8 cellular contexts compared by ENCODE assay signal in genomic region chr1:154957258-154957657, GRCh38. TPM values are rescaled to one million over a fixed set of nuclear protein-coding genes. Genes with fewer than 3 reads are reported as not detected.
A peak's percentile ranks its signal among the peaks of the same experiment; 100 is the strongest.
DNase-seq lines count a peak whose midpoint lies in the region; ATAC-seq and TF ChIP-seq lines count a peak whose summit lies in the region.

No MANE protein-coding gene starts in this region.

- peak overlapping the region; percentile 95 for H3K27ac Mint-ChIP-seq in activated CD4-positive, alpha-beta T cell treated with anti-CD3 and anti-CD28 coated beads for 36 hours
- peak overlapping the region; percentile 30 for H3K27ac Mint-ChIP-seq in activated T-helper 1 cell treated with anti-CD3 and anti-CD28 coated beads, Interleukin-12 subunit alpha, Interleukin-12 subunit beta, Interleukin-2, Interleukin-4 antibody, amounts not matched to agents 30 ng/mL and 10 ng/mL and 1 ng/mL, durations not matched to agents 14 hours and 24 hours and 36 hours
- peak overlapping the region; percentile 34 to 98 (median 72) for H3K27ac Mint-ChIP-seq in immature natural killer cell

- POLR2A ChIA-PET in activated CD4-positive, alpha-beta T cell treated with anti-CD3 and anti-CD28 coated beads for 36 hours (lab: Charles Lee), result interaction anchor here (0.6 kb wide), 1 partner anchor 45 kb away, joined by 3 read pairs; the partner anchor contains the start of gene ZBTB7B

- WGBS in spleen, 5 donors, result 71 to 86% (median 75%) methylated on average over 7 of the region's 7 CpGs

- peaks cover 71% of the 10 kb centered on the region for H3K4me1 Mint-ChIP-seq in activated CD4-positive, alpha-beta T cell treated with anti-CD3 and anti-CD28 coated beads for 36 hours
- peaks cover 62% of the 10 kb centered on the region for H3K4me1 Mint-ChIP-seq in activated T-helper 1 cell treated with anti-CD3 and anti-CD28 coated beads, Interleukin-12 subunit alpha, Interleukin-12 subunit beta, Interleukin-2, Interleukin-4 antibody, amounts not matched to agents 30 ng/mL and 10 ng/mL and 1 ng/mL, durations not matched to agents 14 hours and 24 hours and 36 hours (ENCODE audit: low read depth)
- H3K4me1 Mint-ChIP-seq in immature natural killer cell, result peaks cover 65% of the 10 kb centered on the region in 2 donors

- peaks cover 10% of the 10 kb centered on the region for H3K36me3 Mint-ChIP-seq in activated CD4-positive, alpha-beta T cell treated with anti-CD3 and anti-CD28 coated beads for 36 hours (ENCODE audit: low read depth)
- peaks cover 20% of the 10 kb centered on the region for H3K36me3 Mint-ChIP-seq in activated T-helper 1 cell treated with anti-CD3 and anti-CD28 coated beads, Interleukin-12 subunit alpha, Interleukin-12 subunit beta, Interleukin-2, Interleukin-4 antibody, amounts not matched to agents 30 ng/mL and 10 ng/mL and 1 ng/mL, durations not matched to agents 14 hours and 24 hours and 36 hours (ENCODE audit: low read depth)
- H3K36me3 Mint-ChIP-seq in immature natural killer cell, result no peaks in the 10 kb centered on the region

- no peak for TF ChIP-seq CTCF in spleen (IDR thresholded peaks at IDR 0.05 in 8 of 11, conservative IDR thresholded peaks at IDR 0.05 in 3 of 11)

- peak overlapping the region in 4 of 8 donors; percentile 3 to 89 (median 86) for H3K27ac ChIP-seq in spleen

- intact Hi-C loops in activated CD4-positive, alpha-beta T cell treated with anti-CD3 and anti-CD28 coated beads for 36 hours (cut with DNase I, micrococcal nuclease), result loop anchor here in 1 of 2 experiments (5.0 kb wide), 2 partner anchors 180 to 400 kb away; partner anchors contain the start of genes SLC50A1 and UBE2Q1
- intact Hi-C loops in activated T-helper 1 cell treated with anti-CD3 and anti-CD28 coated beads, Interleukin-12 subunit alpha, Interleukin-12 subunit beta, Interleukin-2, Interleukin-4 antibody, amounts not matched to agents 30 ng/mL and 10 ng/mL and 1 ng/mL, durations not matched to agents 14 hours and 24 hours and 36 hours (cut with micrococcal nuclease), result loop anchor here (5.0 kb wide), 1 partner anchor 350 kb away; the partner anchor contains the start of gene ADAR
- intact Hi-C loops in spleen (cut with DNase I; ENCODE audit: low total_unique reads), result no loop called here

- no peak overlapping the region for H3K4me3 Mint-ChIP-seq in activated CD4-positive, alpha-beta T cell treated with anti-CD3 and anti-CD28 coated beads for 36 hours
- peak overlapping the region; percentile 15 for H3K4me3 Mint-ChIP-seq in activated T-helper 1 cell treated with anti-CD3 and anti-CD28 coated beads, Interleukin-12 subunit alpha, Interleukin-12 subunit beta, Interleukin-2, Interleukin-4 antibody, amounts not matched to agents 30 ng/mL and 10 ng/mL and 1 ng/mL, durations not matched to agents 14 hours and 24 hours and 36 hours
- H3K4me3 Mint-ChIP-seq in immature natural killer cell, result peak overlapping the region in 4 of 5 donors; percentile 44 to 50 (median 46)

- DNase-seq in activated CD4-positive, alpha-beta T cell treated with anti-CD3 and anti-CD28 coated beads for 36 hours, result no peak
- DNase-seq in activated CD4-positive, alpha-beta T cell treated with anti-CD3 and anti-CD28 coated beads for 1 hour, result no peak
- DNase-seq in activated T-helper 1 cell treated with anti-CD3 and anti-CD28 coated beads, Interleukin-12 subunit alpha, Interleukin-12 subunit beta, Interleukin-2, Interleukin-4 antibody, amounts not matched to agents 30 ng/mL and 10 ng/mL and 1 ng/mL, durations not matched to agents 14 hours and 24 hours and 36 hours (ENCODE audit: low spot score), result no peak
- DNase-seq in immature natural killer cell (no peak), spleen (peak; percentile 56), DMS79 (lab: John Stamatoyannopoulos, UW) (no peak)

- CTCF ChIA-PET in activated CD4-positive, alpha-beta T cell treated with anti-CD3 and anti-CD28 coated beads for 36 hours (lab: Charles Lee), result no interaction called here

- no peak for TF ChIP-seq POLR2A in spleen (IDR thresholded peaks at IDR 0.05)

- H3K9me3 ChIP-seq in spleen, result no peaks in the 10 kb centered on the region

- ATAC-seq in activated CD4-positive, alpha-beta T cell treated with anti-CD3 and anti-CD28 coated beads for 36 hours, result no peak
- ATAC-seq in HG03135 (IDR thresholded peaks at IDR 0.05; ENCODE audit: unreplicated experiment) (no peak), GM21360 (IDR thresholded peaks at IDR 0.05; ENCODE audit: unreplicated experiment) (no peak)

- no peak overlapping the region for H3K4me3 ChIP-seq in spleen

- H3K36me3 ChIP-seq in spleen, result peaks cover 0 to 23% (median 18%) of the 10 kb centered on the region in 6 donors

- H3K9me3 Mint-ChIP-seq in activated CD4-positive, alpha-beta T cell treated with anti-CD3 and anti-CD28 coated beads for 36 hours (ENCODE audit: low read depth), result no peaks in the 10 kb centered on the region
- H3K9me3 Mint-ChIP-seq in activated T-helper 1 cell treated with anti-CD3 and anti-CD28 coated beads, Interleukin-12 subunit alpha, Interleukin-12 subunit beta, Interleukin-2, Interleukin-4 antibody, amounts not matched to agents 30 ng/mL and 10 ng/mL and 1 ng/mL, durations not matched to agents 14 hours and 24 hours and 36 hours, result no peaks in the 10 kb centered on the region
- no peaks in the 10 kb centered on the region for H3K9me3 Mint-ChIP-seq in immature natural killer cell

- peaks cover 47 to 93% (median 73%) of the 10 kb centered on the region in 6 donors for H3K4me1 ChIP-seq in spleen

- no peaks in the 10 kb centered on the region for H3K27me3 Mint-ChIP-seq in activated CD4-positive, alpha-beta T cell treated with anti-CD3 and anti-CD28 coated beads for 36 hours
- H3K27me3 Mint-ChIP-seq in activated T-helper 1 cell treated with anti-CD3 and anti-CD28 coated beads, Interleukin-12 subunit alpha, Interleukin-12 subunit beta, Interleukin-2, Interleukin-4 antibody, amounts not matched to agents 30 ng/mL and 10 ng/mL and 1 ng/mL, durations not matched to agents 14 hours and 24 hours and 36 hours (ENCODE audit: insufficient read depth), result peaks cover 2% of the 10 kb centered on the region
- H3K27me3 Mint-ChIP-seq in immature natural killer cell (ENCODE audit: low read depth in 3 of 3), result peaks cover 10 to 13% (median 11%) of the 10 kb centered on the region in 3 donors

- no peaks in the 10 kb centered on the region for H3K27me3 ChIP-seq in spleen (replicated peaks in 1 of 7)

RNA-seq across cellular contexts. Expression of gene PBXIP1, which starts 1.4 kb away (rescaled TPM):
- 10 to 100 TPM; 22.6 to 28.1 TPM for total RNA-seq in activated CD4-positive, alpha-beta T cell treated with anti-CD3 and anti-CD28 coated beads for 36 hours
- total RNA-seq in activated T-helper 1 cell treated with anti-CD3 and anti-CD28 coated beads, Interleukin-12 subunit alpha, Interleukin-12 subunit beta, Interleukin-2, Interleukin-4 antibody, amounts not matched to agents 30 ng/mL and 10 ng/mL and 1 ng/mL, durations not matched to agents 14 hours and 24 hours and 36 hours, result 25.1 and 27.9 TPM in 2 replicates
- polyA plus RNA-seq in immature natural killer cell (100 to 1,000 TPM in 1 of 3 donors, 10 to 100 TPM in 2; 45.1 to 117 (median 94.6) TPM), spleen (10 to 100 TPM; 55.5 to 75.7 (median 62.2) TPM)
- 100 to 1,000 TPM in 3 of 7 donors, 10 to 100 TPM in 4; 70.2 to 125 (median 95.0) TPM for total RNA-seq in spleen

RNA-seq across cellular contexts. Expression of gene PYGO2, which starts 4.3 kb away (rescaled TPM):
- 10 to 100 TPM; 24.5 to 25.6 TPM for total RNA-seq in activated CD4-positive, alpha-beta T cell treated with anti-CD3 and anti-CD28 coated beads for 36 hours
- 34.7 and 35.0 TPM in 2 replicates for total RNA-seq in activated T-helper 1 cell treated with anti-CD3 and anti-CD28 coated beads, Interleukin-12 subunit alpha, Interleukin-12 subunit beta, Interleukin-2, Interleukin-4 antibody, amounts not matched to agents 30 ng/mL and 10 ng/mL and 1 ng/mL, durations not matched to agents 14 hours and 24 hours and 36 hours
- polyA plus RNA-seq in immature natural killer cell (10 to 100 TPM; 15.0 to 39.1 (median 15.4) TPM), spleen (10 to 100 TPM; 19.8 to 35.7 (median 19.9) TPM)
- 10 to 100 TPM; 28.4 to 36.6 (median 35.5) TPM for total RNA-seq in spleen

RNA-seq across cellular contexts. Expression of gene SHC1, which starts 13.3 kb away (rescaled TPM):
- total RNA-seq in activated CD4-positive, alpha-beta T cell treated with anti-CD3 and anti-CD28 coated beads for 36 hours, result 10 to 100 TPM; 45.9 to 65.7 TPM
- total RNA-seq in activated T-helper 1 cell treated with anti-CD3 and anti-CD28 coated beads, Interleukin-12 subunit alpha, Interleukin-12 subunit beta, Interleukin-2, Interleukin-4 antibody, amounts not matched to agents 30 ng/mL and 10 ng/mL and 1 ng/mL, durations not matched to agents 14 hours and 24 hours and 36 hours, result 61.4 and 62.3 TPM in 2 replicates
- polyA plus RNA-seq in immature natural killer cell, result 10 to 100 TPM; 32.3 to 49.4 (median 42.5) TPM
- 100 to 1,000 TPM in 4 of 7 donors, 10 to 100 TPM in 3; 63.4 to 133 (median 108) TPM for total RNA-seq in spleen
- 10 to 100 TPM; 36.8 to 49.8 (median 48.6) TPM for polyA plus RNA-seq in spleen

RNA-seq across cellular contexts. Expression of gene CKS1B, which starts 17.2 kb away (rescaled TPM):
- 100 to 1,000 TPM; 190 to 196 TPM for total RNA-seq in activated CD4-positive, alpha-beta T cell treated with anti-CD3 and anti-CD28 coated beads for 36 hours
- 151 and 158 TPM in 2 replicates for total RNA-seq in activated T-helper 1 cell treated with anti-CD3 and anti-CD28 coated beads, Interleukin-12 subunit alpha, Interleukin-12 subunit beta, Interleukin-2, Interleukin-4 antibody, amounts not matched to agents 30 ng/mL and 10 ng/mL and 1 ng/mL, durations not matched to agents 14 hours and 24 hours and 36 hours
- polyA plus RNA-seq in immature natural killer cell (10 to 100 TPM; 59.5 to 82.7 (median 67.5) TPM), spleen (10 to 100 TPM; 17.0 to 51.5 (median 43.2) TPM)
- 10 to 100 TPM; 15.7 to 42.5 (median 27.2) TPM for total RNA-seq in spleen

RNA-seq across cellular contexts. Expression of gene PMVK, which starts 20.7 kb away (rescaled TPM):
- 10 to 100 TPM; 17.0 to 36.9 TPM for total RNA-seq in activated CD4-positive, alpha-beta T cell treated with anti-CD3 and anti-CD28 coated beads for 36 hours
- 42.5 and 43.3 TPM in 2 replicates for total RNA-seq in activated T-helper 1 cell treated with anti-CD3 and anti-CD28 coated beads, Interleukin-12 subunit alpha, Interleukin-12 subunit beta, Interleukin-2, Interleukin-4 antibody, amounts not matched to agents 30 ng/mL and 10 ng/mL and 1 ng/mL, durations not matched to agents 14 hours and 24 hours and 36 hours
- 10 to 100 TPM; 52.5 to 53.8 (median 53.6) TPM for polyA plus RNA-seq in immature natural killer cell
- 10 to 100 TPM; 12.4 to 50.6 (median 33.8) TPM for total RNA-seq in spleen
- 10 to 100 TPM; 30.3 to 68.8 (median 42.2) TPM for polyA plus RNA-seq in spleen

Comparison
In these comparisons a context has a peak if more than half of its experiments do, and no peak if none do; other contexts are left out.
1. H3K27ac Mint-ChIP-seq: peak in every context shown above with its lines; median percentile 95 in activated CD4-positive, alpha-beta T cell treated with anti-CD3 and anti-CD28 coated beads for 36 hours; 72 in immature natural killer cell; 30 in activated T-helper 1 cell treated with anti-CD3 and anti-CD28 coated beads, Interleukin-12 subunit alpha, Interleukin-12 subunit beta, Interleukin-2, Interleukin-4 antibody, amounts not matched to agents 30 ng/mL and 10 ng/mL and 1 ng/mL, durations not matched to agents 14 hours and 24 hours and 36 hours.